Comparison of ENCODE assay signal across 8 cellular contexts in genomic region chr4:139301143-139301820, GRCh38. TPM values are rescaled to one million over a fixed set of nuclear protein-coding genes. Genes with fewer than 3 reads are reported as not detected.
DNase-seq lines count a peak whose midpoint lies in the region; ATAC-seq, FAIRE-seq and TF ChIP-seq lines count a peak whose summit lies in the region.

TSS of gene NAA15 (plus strand) at chr4:139301505. CDS start at chr4:139301778, 273 bp downstream.

- peak within 1 kb of the TSS; percentile 88 to 94 for H3K4me3 ChIP-seq in body of pancreas
- peak within 1 kb of the TSS; percentile 87 to 99 (median 96) for H3K4me3 ChIP-seq in sigmoid colon

- DNase-seq in NCI-H2107 treated with DMSO at 0.1 percent for 48 hours (lab: John Stamatoyannopoulos, UW; ENCODE audit: unreplicated experiment) (peak; percentile 83), body of pancreas (peak; percentile 97 to 98 (median 98)), iPS DF 19.7 (ENCODE audit: low read depth, low spot score) (peak; percentile 92), sigmoid colon (peak; percentile 99)

- no peaks in the 10 kb centered on the region for H3K36me3 ChIP-seq in body of pancreas (replicated peaks in 1 of 2; ENCODE audit: insufficient read depth in 1 of 2, low read depth in 2 of 2)
- H3K36me3 ChIP-seq in sigmoid colon: peaks cover 0 to 8% (median 0%) of the 10 kb centered on the region in 4 donors

- no peaks in the 10 kb centered on the region for H3K27me3 ChIP-seq in body of pancreas
- no peaks in the 10 kb centered on the region for H3K27me3 ChIP-seq in sigmoid colon

- peak in 1 of 4 donors; percentile 68 for TF ChIP-seq EP300 in sigmoid colon (IDR thresholded peaks at IDR 0.05)

- WGBS in body of pancreas, 2 donors: 0% methylated on average over 39 to 59 of the region's 59 CpGs
- 0% methylated on average over 59 of the region's 59 CpGs for WGBS in sigmoid colon, 2 donors

- H3K9me3 ChIP-seq in body of pancreas: peaks cover 0 to 2% (median 0%) of the 10 kb centered on the region in 3 donors
- no peaks in the 10 kb centered on the region for H3K9me3 ChIP-seq in sigmoid colon

- TF ChIP-seq POLR2A in body of pancreas (IDR thresholded peaks at IDR 0.05) (peak; percentile 72 to 94 (median 94)), sigmoid colon (IDR thresholded peaks at IDR 0.05) (peak; percentile 87)

- H3K27ac ChIP-seq in 22Rv1 (peak within 1 kb of the TSS; percentile 95), body of pancreas (peak within 1 kb of the TSS; percentile 88 to 92 (median 90)), sigmoid colon (peak within 1 kb of the TSS; percentile 93 to 98 (median 96))

- TF ChIP-seq CTCF in 22Rv1 (IDR thresholded peaks at IDR 0.05) (no peak), body of pancreas (IDR thresholded peaks at IDR 0.05) (no peak), sigmoid colon (IDR thresholded peaks at IDR 0.05) (no peak)

- peak; percentile 78 for ATAC-seq in GM18520 (IDR thresholded peaks at IDR 0.05; ENCODE audit: unreplicated experiment)
- peak; percentile 77 for ATAC-seq in HG03064 (IDR thresholded peaks at IDR 0.05; ENCODE audit: low read depth, unreplicated experiment)
- ATAC-seq in body of pancreas: peak; percentile 97

- intact Hi-C loops in body of pancreas (cut with DNase I): no loop called here
- intact Hi-C loops in sigmoid colon (cut with DNase I): loop anchor here (2.0 to 10.0 kb wide), 5 partner anchors 124 to 854 kb away; partner anchors contain the start of genes ELF2, MAML3, RAB33B and SETD7

- H3K4me1 ChIP-seq in body of pancreas (peaks cover 40% of the 10 kb centered on the region), sigmoid colon (peaks cover 0 to 60% (median 35%) of the 10 kb centered on the region in 4 donors)

- peak; percentile 94 for FAIRE-seq in TTC549 (lab: Jason Lieb, UNC)

RNA-seq across cellular contexts. Expression of gene NAA15, which starts in this region (rescaled TPM):
- total RNA-seq in body of pancreas (10 to 100 TPM; 16.5 to 22.8 TPM), sigmoid colon (10 to 100 TPM; 21.6 to 40.3 (median 28.9) TPM)
- polyA plus RNA-seq in sigmoid colon: 10 to 100 TPM in 1 of 3 donors, 1 to 10 TPM in 2; 5.4 to 12.3 (median 7.4) TPM

Comparison
In these comparisons a context has a peak if more than half of its experiments do, and no peak if none do; other contexts are left out.
1. Peak in every context shown above with its lines: DNase-seq, ATAC-seq, H3K4me3 ChIP-seq and H3K27ac ChIP-seq.